Comparison of ENCODE assay signal across 11 cellular contexts in genomic region chr6:149855040-149855654, GRCh38. TPM values are rescaled to one million over a fixed set of nuclear protein-coding genes. Genes with fewer than 3 reads are reported as not detected.
DNase-seq lines count a peak whose midpoint lies in the region; ATAC-seq and TF ChIP-seq lines count a peak whose summit lies in the region.
"Had no signal": no experiment of that assay in that cellular context is flagged by ENCODE, and none has a peak within 500 bp of the region (broad histone marks: within the 10 kb centered on the region; RNA-seq: fewer than 3 reads in every experiment).

No MANE protein-coding gene starts in this region.

- H2BK20ac ChIP-seq in H9 (ENCODE audit: low read depth, low read length, poor library complexity, severe bottlenecking): no peak overlapping the region

- no peaks in the 10 kb centered on the region for H3K23me2 ChIP-seq in H9 (ENCODE audit: insufficient read length, low read depth, low read length, poor library complexity, severe bottlenecking)

- H3K14ac ChIP-seq in H9 (ENCODE audit: insufficient read depth, low read length): no peak overlapping the region

- H4K8ac ChIP-seq in H9 (replicated peaks; ENCODE audit: insufficient read length, low read depth, low read length): no peak overlapping the region

- H3T11ph ChIP-seq in H9 (ENCODE audit: low read length): no peak overlapping the region

- H3K4me3 ChIP-seq in SJSA1: peak overlapping the region; percentile 28
- H3K4me3 ChIP-seq in fibroblast of pulmonary artery (replicated peaks; ENCODE audit: low read depth, low read length): peak overlapping the region; percentile 32
- peak overlapping the region; percentile 40 for H3K4me3 ChIP-seq in skeletal muscle cell (ENCODE audit: low read depth, low read length)
- no peak overlapping the region for H3K4me3 ChIP-seq in H7 (ENCODE audit: insufficient read depth, low read depth, low read length)
- H3K4me3 ChIP-seq: thyroid gland had no signal

- no peak overlapping the region for H4K5ac ChIP-seq in H9 (ENCODE audit: insufficient read length, low read depth, low read length)

- no peak for DNase-seq in H9
- peak; percentile 84 to 96 for DNase-seq in SJSA1 (ENCODE audit: low read depth in 1 of 2, low spot score in 2 of 2)
- DNase-seq in fibroblast of pulmonary artery (ENCODE audit: low read depth): peak; percentile 79
- no peak for DNase-seq in skeletal muscle cell (ENCODE audit: low read depth)
- no peak for DNase-seq in H7
- DNase-seq in nucleus accumbens (lab: John Stamatoyannopoulos, UW): no peak
- DNase-seq: activated CD8-positive, alpha-beta memory T cell treated with anti-CD3 and anti-CD28 coated beads, Interleukin-2, amount 10 ng/mL, durations not matched to agents 7 days and 5 days; cerebellar nuclear complex had no signal

- no peaks in the 10 kb centered on the region for H3K79me1 ChIP-seq in H9 (ENCODE audit: insufficient read depth, low read depth, low read length, poor library complexity, severe bottlenecking)

- H3K9me3 ChIP-seq in H9 (ENCODE audit: control insufficient read depth, low read depth, low read length) (no peaks in the 10 kb centered on the region), SJSA1 (replicated peaks) (no peaks in the 10 kb centered on the region)
- H3K9me3 ChIP-seq: thyroid gland had no signal

- no peaks in the 10 kb centered on the region; the same call in 1 of the 2 replicates for H3K4me1 ChIP-seq in H9 (ENCODE audit: insufficient read depth, low read length)
- H3K4me1 ChIP-seq in SJSA1 (replicated peaks): peaks cover 84% of the 10 kb centered on the region

- no peak overlapping the region for H3K4me2 ChIP-seq in H9 (ENCODE audit: insufficient read depth, insufficient read length, low read length)

- no peaks in the 10 kb centered on the region for H3K79me2 ChIP-seq in H9 (ENCODE audit: insufficient read depth, low read length)

- H3K9me3 Mint-ChIP-seq in H9: no peaks in the 10 kb centered on the region

- no peak overlapping the region for H2BK120ac ChIP-seq in H9 (ENCODE audit: low read depth, low read length, poor library complexity, severe bottlenecking)

- no peaks in the 10 kb centered on the region for H3K36me3 Mint-ChIP-seq in H9 (ENCODE audit: insufficient read depth in 1 of 3, low read depth in 3 of 3)
- H3K36me3 Mint-ChIP-seq: activated CD8-positive, alpha-beta memory T cell treated with anti-CD3 and anti-CD28 coated beads, Interleukin-2, amount 10 ng/mL, durations not matched to agents 7 days and 5 days had no signal

- H3K4me3 Mint-ChIP-seq in H9: no peak overlapping the region; a peak in 1 of 5 replicates
- H3K4me3 Mint-ChIP-seq: activated CD8-positive, alpha-beta memory T cell treated with anti-CD3 and anti-CD28 coated beads, Interleukin-2, amount 10 ng/mL, durations not matched to agents 7 days and 5 days had no signal

- no peaks in the 10 kb centered on the region for H3K27me3 Mint-ChIP-seq in H9 (ENCODE audit: low read depth)

- H3K27ac ChIP-seq in H9 (ENCODE audit: insufficient read length, low read depth, low read length) (no peak overlapping the region), SJSA1 (peak overlapping the region; percentile 98)

- no peak overlapping the region for H4K91ac ChIP-seq in H9 (ENCODE audit: insufficient read length, low read depth, low read length)

- no peak overlapping the region for H2BK15ac ChIP-seq in H9 (ENCODE audit: low read depth, low read length)

- TF ChIP-seq CTCF in H9 (conservative IDR thresholded peaks at IDR 0.05): no peak
- TF ChIP-seq CTCF in fibroblast of pulmonary artery (IDR thresholded peaks at IDR 0.05; ENCODE audit: low read length, missing control alignments): no peak

- WGBS in H9 (ENCODE audit: extremely low coverage, insufficient read length, low lambda C conversion rate): no CpG with 5 or more reads among the region's 5 CpGs

- no peak overlapping the region for H3K9ac ChIP-seq in H9 (ENCODE audit: extremely low read depth, insufficient read length, low read length)

- H3K18ac ChIP-seq in H9 (ENCODE audit: insufficient read length, low read depth, low read length): no peak overlapping the region

- no peak overlapping the region for H3K56ac ChIP-seq in H9 (ENCODE audit: insufficient read length, low read depth, low read length)

- H4K20me1 ChIP-seq in H9 (ENCODE audit: control insufficient read depth, insufficient read depth, insufficient read length): no peaks in the 10 kb centered on the region

- no peak overlapping the region for H3K23ac ChIP-seq in H9 (ENCODE audit: insufficient read length, low read depth, low read length)

- H2AFZ ChIP-seq in H9 (ENCODE audit: low read length): no peak overlapping the region

- H3K27ac Mint-ChIP-seq in H9: peak overlapping the region in 2 of 3 experiments; percentile 26 to 68; a peak in 1 of 7 replicates
- H3K27ac Mint-ChIP-seq: activated CD8-positive, alpha-beta memory T cell treated with anti-CD3 and anti-CD28 coated beads, Interleukin-2, amount 10 ng/mL, durations not matched to agents 7 days and 5 days had no signal

- H3K36me3 ChIP-seq in SJSA1: peaks cover 24% of the 10 kb centered on the region
- no peaks in the 10 kb centered on the region for H3K36me3 ChIP-seq in H7 (replicated peaks; ENCODE audit: control insufficient read depth, insufficient read depth, low read length)
- H3K36me3 ChIP-seq: thyroid gland had no signal

- ATAC-seq in GM18873 (IDR thresholded peaks at IDR 0.05; ENCODE audit: low FRiP score, unreplicated experiment): no peak
- ATAC-seq in HG02798 (IDR thresholded peaks at IDR 0.05; ENCODE audit: poor library complexity, unreplicated experiment): no peak
- ATAC-seq: activated CD8-positive, alpha-beta memory T cell treated with anti-CD3 and anti-CD28 coated beads, Interleukin-2, amount 10 ng/mL, durations not matched to agents 7 days and 5 days had no signal

- no peak overlapping the region for H3K4ac ChIP-seq in H9 (ENCODE audit: low read depth, low read length)

- peaks cover 33 to 34% of the 10 kb centered on the region in 2 experiments for H3K4me1 Mint-ChIP-seq in H9

- H2BK12ac ChIP-seq in H9 (ENCODE audit: insufficient read length, low read depth, low read length): no peak overlapping the region

- H2AK5ac ChIP-seq in H9 (ENCODE audit: insufficient read length, low read length): no peak overlapping the region

- H3K27me3 ChIP-seq in H9 (ENCODE audit: insufficient read depth, low read length) (no peaks in the 10 kb centered on the region), SJSA1 (replicated peaks) (no peaks in the 10 kb centered on the region), H7 (ENCODE audit: control insufficient read depth, insufficient read depth, low read length) (no peaks in the 10 kb centered on the region)
- H3K27me3 ChIP-seq: thyroid gland had no signal

- no peak overlapping the region for H2BK5ac ChIP-seq in H9 (ENCODE audit: insufficient read length, low read length)

RNA-seq across cellular contexts. Expression of gene LRP11, which starts 9.0 kb away (rescaled TPM):
- total RNA-seq in H9 (2021): 14.8 and 15.6 TPM in 2 replicates
- total RNA-seq in SJSA1 (2014; rRNA removed; shearing (Covaris generic)): 55.7 and 143 TPM in 2 replicates
- total RNA-seq in H7 (2014; rRNA removed; shearing (Covaris generic)): 13.2 and 17.6 TPM in 2 replicates

RNA-seq across cellular contexts. Expression of gene RAET1E, which starts 42.8 kb away (rescaled TPM):
- not detected in 2 replicates for total RNA-seq in H9 (2021)
- 0.28 TPM in 1 of 2 replicates, not detected in the other for total RNA-seq in SJSA1 (2014; rRNA removed; shearing (Covaris generic))
- total RNA-seq in H7 (2014; rRNA removed; shearing (Covaris generic)): not detected in 2 replicates
- total RNA-seq: activated CD8-positive, alpha-beta memory T cell treated with anti-CD3 and anti-CD28 coated beads, Interleukin-2, amount 10 ng/mL, durations not matched to agents 7 days and 5 days had no signal

Comparison
In these comparisons a context has a peak if more than half of its experiments do, and no peak if none do; other contexts are left out.
1. DNase-seq: peak in SJSA1 (2 of 2) and fibroblast of pulmonary artery (single experiment); none in H9 (single experiment), skeletal muscle cell (single experiment), H7 (single experiment) and nucleus accumbens (0 of 56).